ENCODE assay signal across 3 cellular contexts in genomic region chr7:84684836-84685235, GRCh38.
TF ChIP-seq lines count a peak whose summit lies in the region.

No MANE protein-coding gene starts in this region.

TF ChIP-seq in A549, 52 proteins besides CTCF, POLR2A, EP300 and RAD21:
- TF ChIP-seq RCOR1 (IDR thresholded peaks at IDR 0.05; ENCODE audit: low read depth, low read length) (no peak), MAFK (IDR thresholded peaks at IDR 0.05; ENCODE audit: partially characterized antibody) (peak; percentile 37)
TF ChIP-seq in A549: peak in this region for 1.

TF ChIP-seq in HCT116, 20 proteins besides CTCF, POLR2A, EP300 and RAD21 (continued from another document):
- TF ChIP-seq ATF3 (IDR thresholded peaks at IDR 0.05) (no peak), CBX3 (IDR thresholded peaks at IDR 0.05; ENCODE audit: low read depth) (no peak), ZNF274 (IDR thresholded peaks at IDR 0.05; ENCODE audit: low read depth, low read length) (no peak), EGR1 (IDR thresholded peaks at IDR 0.05; ENCODE audit: low read depth) (no peak), MAX (IDR thresholded peaks at IDR 0.05) (no peak), SP1 (IDR thresholded peaks at IDR 0.05; ENCODE audit: low read depth) (no peak), FOSL1 (IDR thresholded peaks at IDR 0.05; ENCODE audit: low read depth) (no peak), YY1 (IDR thresholded peaks at IDR 0.05; ENCODE audit: extremely low read depth, insufficient replicate concordance, low read depth, low read length) (no peak), ZFX (IDR thresholded peaks at IDR 0.05) (no peak), REST (IDR thresholded peaks at IDR 0.05; ENCODE audit: low read depth) (no peak), EZH2phosphoT487 (IDR thresholded peaks at IDR 0.05; ENCODE audit: borderline replicate concordance) (no peak), CEBPB (IDR thresholded peaks at IDR 0.05; ENCODE audit: low read depth) (no peak), SIN3A (IDR thresholded peaks at IDR 0.05; ENCODE audit: low read depth) (no peak)

TF ChIP-seq in K562, 482 proteins besides CTCF, POLR2A, EP300 and RAD21:
- TF ChIP-seq KDM4B (IDR thresholded peaks at IDR 0.05; ENCODE audit: borderline replicate concordance in 2 of 2, low read depth in 1 of 2) = no peak
- TF ChIP-seq TCF15 (CRISPR knock-in tag; IDR thresholded peaks at IDR 0.05) = no peak
- TF ChIP-seq GATAD2A (IDR thresholded peaks at IDR 0.05) = no peak
- TF ChIP-seq DACH1 (IDR thresholded peaks at IDR 0.05; ENCODE audit: partially characterized antibody) = no peak
- no peak for TF ChIP-seq CREB5 (CRISPR knock-in tag; IDR thresholded peaks at IDR 0.05)
- TF ChIP-seq ZNF316 (IDR thresholded peaks at IDR 0.05) = peak; percentile 77
- no peak for TF ChIP-seq SFPQ (IDR thresholded peaks at IDR 0.05; ENCODE audit: low read depth, low read length)
- TF ChIP-seq MTF1 (CRISPR knock-in tag; IDR thresholded peaks at IDR 0.05; ENCODE audit: borderline replicate concordance) = no peak
- peak; percentile 16; the same call in 1 of the 2 replicates for TF ChIP-seq MAFK (IDR thresholded peaks at IDR 0.05; ENCODE audit: low read length)
- peak; percentile 38; the same call in 1 of the 2 replicates for TF ChIP-seq C11orf30 (IDR thresholded peaks at IDR 0.05; ENCODE audit: low read depth)
- TF ChIP-seq MAFG (tag; conservative IDR thresholded peaks at IDR 0.05) = peak; percentile 25
- no peak for TF ChIP-seq ZNF277 (CRISPR knock-in tag; IDR thresholded peaks at IDR 0.05; ENCODE audit: borderline replicate concordance)
- TF ChIP-seq NCOA4 (IDR thresholded peaks at IDR 0.05; ENCODE audit: partially characterized antibody) = no peak
- TF ChIP-seq CBFB (CRISPR knock-in tag; IDR thresholded peaks at IDR 0.05) = no peak
- no peak for TF ChIP-seq SIN3A (IDR thresholded peaks at IDR 0.05; ENCODE audit: borderline replicate concordance in 2 of 2, control insufficient read depth in 1 of 2, low read depth in 2 of 2, low read length in 2 of 2)
- TF ChIP-seq MAFF (IDR thresholded peaks at IDR 0.05; ENCODE audit: low read length) = peak; percentile 28
